Comparison of ENCODE assay signal across 9 cellular contexts in genomic region chr9:16869140-16869903, GRCh38. TPM values are rescaled to one million over a fixed set of nuclear protein-coding genes. Genes with fewer than 3 reads are reported as not detected.
DNase-seq lines count a peak whose midpoint lies in the region; ATAC-seq, FAIRE-seq and TF ChIP-seq lines count a peak whose summit lies in the region.
"Had no signal": no experiment of that assay in that cellular context is flagged by ENCODE, and none has a peak within 500 bp of the region (broad histone marks: within the 10 kb centered on the region; RNA-seq: fewer than 3 reads in every experiment).

No MANE protein-coding gene starts in this region.

- peaks cover 57% of the 10 kb centered on the region for H3K79me2 ChIP-seq in ACC112 (ENCODE audit: control insufficient read depth, insufficient read depth, low read length, unreplicated experiment)

- H2AFZ ChIP-seq in ACC112 (ENCODE audit: low read length, unreplicated experiment) = peak overlapping the region; percentile 44

- no peak overlapping the region for H3K27ac Mint-ChIP-seq in endothelial cell (ENCODE audit: unreplicated experiment)
- no peak overlapping the region for H3K27ac Mint-ChIP-seq in stimulated activated naive B cell treated with anti-CD40 and anti-IgM and Interleukin-4, amounts not matched to agents 10 μg/mL and 1 μg/mL and 100 μg/mL, for 72 hours

- H3K4me1 Mint-ChIP-seq in endothelial cell (ENCODE audit: unreplicated experiment) = peaks cover 15% of the 10 kb centered on the region
- H3K4me1 Mint-ChIP-seq in stimulated activated naive B cell treated with anti-CD40 and anti-IgM and Interleukin-4, amounts not matched to agents 10 μg/mL and 1 μg/mL and 100 μg/mL, for 72 hours = peaks cover 4 to 19% of the 10 kb centered on the region in 2 donors

- no peaks in the 10 kb centered on the region for H3K9me3 Mint-ChIP-seq in endothelial cell (ENCODE audit: unreplicated experiment)
- H3K9me3 Mint-ChIP-seq in stimulated activated naive B cell treated with anti-CD40 and anti-IgM and Interleukin-4, amounts not matched to agents 10 μg/mL and 1 μg/mL and 100 μg/mL, for 72 hours = peaks cover 0 to 1% of the 10 kb centered on the region in 2 donors

- peak overlapping the region; percentile 77 for H3K27ac ChIP-seq in ACC112 (ENCODE audit: low read depth, low read length)
- H3K27ac ChIP-seq in HUES48 (ENCODE audit: low read depth, low read length) = peak overlapping the region; percentile 75
- peak overlapping the region; percentile 96 for H3K27ac ChIP-seq in muscle layer of colon (ENCODE audit: low read depth, low read length)
- H3K27ac ChIP-seq: foreskin keratinocyte had no signal

- no peak for TF ChIP-seq CTCF in endothelial cell (IDR thresholded peaks at IDR 0.05; ENCODE audit: unreplicated experiment)

- H3K4me1 ChIP-seq in ACC112 (ENCODE audit: control insufficient read depth, insufficient read depth, low read length, unreplicated experiment) = peaks cover 30% of the 10 kb centered on the region
- peaks cover 57% of the 10 kb centered on the region for H3K4me1 ChIP-seq in HUES48 (ENCODE audit: control insufficient read depth, insufficient read depth, low read length)
- peaks cover 25% of the 10 kb centered on the region for H3K4me1 ChIP-seq in muscle layer of colon (ENCODE audit: insufficient read depth, low read length)

- H3K36me3 Mint-ChIP-seq in endothelial cell (ENCODE audit: low read depth, unreplicated experiment) = no peaks in the 10 kb centered on the region
- no peaks in the 10 kb centered on the region for H3K36me3 Mint-ChIP-seq in stimulated activated naive B cell treated with anti-CD40 and anti-IgM and Interleukin-4, amounts not matched to agents 10 μg/mL and 1 μg/mL and 100 μg/mL, for 72 hours

- peak overlapping the region; percentile 91 for H3K4me3 Mint-ChIP-seq in endothelial cell (ENCODE audit: unreplicated experiment)
- no peak overlapping the region for H3K4me3 Mint-ChIP-seq in stimulated activated naive B cell treated with anti-CD40 and anti-IgM and Interleukin-4, amounts not matched to agents 10 μg/mL and 1 μg/mL and 100 μg/mL, for 72 hours

- no peaks in the 10 kb centered on the region for H3K9me3 ChIP-seq in HUES48 (ENCODE audit: control insufficient read depth, insufficient read depth, low read length)
- no peaks in the 10 kb centered on the region for H3K9me3 ChIP-seq in muscle layer of colon (ENCODE audit: low read length)

- FAIRE-seq in HTR-8/SVneo (lab: Jason Lieb, UNC) = no peak

- H3K9ac ChIP-seq in HUES48 (ENCODE audit: low read depth, low read length) (peak overlapping the region; percentile 63; the same call in 1 of the 2 replicates), muscle layer of colon (ENCODE audit: low read length) (peak overlapping the region; percentile 78)

- ATAC-seq in stimulated activated naive B cell treated with anti-CD40 and anti-IgM and Interleukin-4, amounts not matched to agents 10 μg/mL and 1 μg/mL and 100 μg/mL, for 72 hours (replicated peaks) = no peak
- no peak for ATAC-seq in GM21526 (IDR thresholded peaks at IDR 0.05; ENCODE audit: low FRiP score, unreplicated experiment)

- peak overlapping the region; percentile 83 for H3K4me3 ChIP-seq in ACC112 (ENCODE audit: low read depth, low read length)
- H3K4me3 ChIP-seq in HUES48 (ENCODE audit: low read depth, low read length) = peak overlapping the region; percentile 80
- H3K4me3 ChIP-seq in muscle layer of colon (ENCODE audit: low read depth in 1 of 2, low read length in 2 of 2) = peak overlapping the region; percentile 80 to 88

- peaks cover 5% of the 10 kb centered on the region for H3K27me3 Mint-ChIP-seq in endothelial cell (ENCODE audit: unreplicated experiment)
- peaks cover 34 to 60% of the 10 kb centered on the region in 2 donors for H3K27me3 Mint-ChIP-seq in stimulated activated naive B cell treated with anti-CD40 and anti-IgM and Interleukin-4, amounts not matched to agents 10 μg/mL and 1 μg/mL and 100 μg/mL, for 72 hours

- no peak for DNase-seq in endothelial cell (ENCODE audit: low spot score)
- no peak for DNase-seq in NK-92 treated with Interleukin-12 subunit alpha and Interleukin-12 subunit beta, amount 100 ng/mL, for 24 hours (lab: John Stamatoyannopoulos, UW)
- DNase-seq in HTR-8/SVneo (ENCODE audit: insufficient read length, low spot score) = no peak
- DNase-seq in stimulated activated naive B cell treated with anti-CD40 and anti-IgM and Interleukin-4, amounts not matched to agents 10 μg/mL and 1 μg/mL and 100 μg/mL, for 72 hours = no peak

- no peaks in the 10 kb centered on the region for H3K27me3 ChIP-seq in ACC112 (ENCODE audit: insufficient read depth, low read length)
- H3K27me3 ChIP-seq in HUES48 (ENCODE audit: control insufficient read depth, insufficient read depth, low read length) = peaks cover 7% of the 10 kb centered on the region; the same call in 1 of the 2 replicates
- no peaks in the 10 kb centered on the region for H3K27me3 ChIP-seq in muscle layer of colon (ENCODE audit: control insufficient read depth in 1 of 2, insufficient read depth in 2 of 2, low read length in 2 of 2)

- H3K36me3 ChIP-seq in ACC112 (ENCODE audit: insufficient read depth, low read length) (no peaks in the 10 kb centered on the region), HUES48 (ENCODE audit: control insufficient read depth, insufficient read depth, low read length) (no peaks in the 10 kb centered on the region), muscle layer of colon (ENCODE audit: insufficient read depth, low read length) (no peaks in the 10 kb centered on the region)

RNA-seq across cellular contexts. Expression of gene BNC2, which starts 1.1 kb away (rescaled TPM):
- 20.1 TPM for total RNA-seq in endothelial cell (ENCODE audit: unreplicated experiment)
